Comparison of ENCODE assay signal across 8 cellular contexts in genomic region chr10:17001961-17002749, GRCh38.
DNase-seq lines count a peak whose midpoint lies in the region; ATAC-seq and TF ChIP-seq lines count a peak whose summit lies in the region.

No MANE protein-coding gene starts in this region.

- peak; percentile 62 for ATAC-seq in HG02623 (IDR thresholded peaks at IDR 0.05; ENCODE audit: unreplicated experiment)

- no peaks in the 10 kb centered on the region for H3K27me3 ChIP-seq in H7 (ENCODE audit: control insufficient read depth, insufficient read depth, low read length)

- no peak for TF ChIP-seq CTCF in fibroblast of pulmonary artery (IDR thresholded peaks at IDR 0.05; ENCODE audit: low read length, missing control alignments)

- no peaks in the 10 kb centered on the region for H3K36me3 ChIP-seq in H7 (replicated peaks; ENCODE audit: control insufficient read depth, insufficient read depth, low read length)

- H3K4me3 ChIP-seq in fibroblast of pulmonary artery (replicated peaks; ENCODE audit: low read depth, low read length) (no peak overlapping the region), H7 (ENCODE audit: insufficient read depth, low read depth, low read length) (no peak overlapping the region)

- DNase-seq in GM04503 (ENCODE audit: low read depth) (peak; percentile 99), T-helper 9 cell (peak; percentile 23), fibroblast of pulmonary artery (ENCODE audit: low read depth) (peak; percentile 98), NCI-H2107 (lab: John Stamatoyannopoulos, UW) (no peak), AML-193 (lab: John Stamatoyannopoulos, UW) (no peak), H7 (no peak)
- peak; percentile 39 for DNase-seq in stimulated activated CD8-positive, alpha-beta memory T cell treated with anti-CD3 and anti-CD28 coated beads, Interleukin-4, amount 100 ng/mL, for 48 hours

Comparison
In these comparisons a context has a peak if more than half of its experiments do, and no peak if none do; other contexts are left out.
1. DNase-seq: peak in GM04503 (single experiment), T-helper 9 cell (single experiment), fibroblast of pulmonary artery (single experiment) and stimulated activated CD8-positive, alpha-beta memory T cell treated with anti-CD3 and anti-CD28 coated beads, Interleukin-4, amount 100 ng/mL, for 48 hours (single experiment); none in NCI-H2107 (single experiment), AML-193 (0 of 2) and H7 (single experiment).